Comparison of ENCODE assay signal across 1 cellular context in the genomic region with DNA sequence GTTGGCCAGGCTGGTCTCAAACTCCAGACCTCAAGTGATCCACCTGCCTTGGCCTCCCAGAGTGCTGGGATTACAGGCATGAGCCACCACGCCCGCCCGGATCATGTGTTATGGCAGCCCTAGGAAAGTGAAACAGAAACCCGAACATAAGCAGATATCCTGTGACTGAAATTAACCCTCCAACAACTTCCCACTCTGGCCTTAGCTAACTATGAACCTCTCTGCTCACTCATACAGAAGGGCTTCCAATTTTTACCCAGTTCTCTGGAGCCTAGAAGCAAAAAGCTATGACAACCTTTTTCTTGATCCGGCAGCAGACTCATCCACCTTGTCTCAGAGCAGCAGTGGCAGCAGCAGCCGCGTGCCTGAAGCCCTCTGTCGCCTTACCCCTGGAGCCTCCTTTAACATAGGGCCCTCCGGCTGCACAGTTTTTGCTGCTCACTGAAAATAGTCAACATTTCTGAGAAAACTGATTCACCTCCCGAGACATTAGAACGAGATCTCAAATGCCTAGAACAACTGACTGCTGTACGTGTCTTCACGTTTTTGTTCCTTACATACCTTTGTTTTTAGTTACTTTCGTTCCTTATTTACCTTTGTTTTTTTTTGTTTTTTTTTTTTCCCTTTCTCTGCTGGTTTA.
TF ChIP-seq lines count a peak whose summit lies in the region.

No MANE protein-coding gene starts in this region.

TF ChIP-seq in K562, 482 proteins besides CTCF, POLR2A, EP300 and RAD21 (continued from another document and continues in another):
- TF ChIP-seq, protein P1, sequence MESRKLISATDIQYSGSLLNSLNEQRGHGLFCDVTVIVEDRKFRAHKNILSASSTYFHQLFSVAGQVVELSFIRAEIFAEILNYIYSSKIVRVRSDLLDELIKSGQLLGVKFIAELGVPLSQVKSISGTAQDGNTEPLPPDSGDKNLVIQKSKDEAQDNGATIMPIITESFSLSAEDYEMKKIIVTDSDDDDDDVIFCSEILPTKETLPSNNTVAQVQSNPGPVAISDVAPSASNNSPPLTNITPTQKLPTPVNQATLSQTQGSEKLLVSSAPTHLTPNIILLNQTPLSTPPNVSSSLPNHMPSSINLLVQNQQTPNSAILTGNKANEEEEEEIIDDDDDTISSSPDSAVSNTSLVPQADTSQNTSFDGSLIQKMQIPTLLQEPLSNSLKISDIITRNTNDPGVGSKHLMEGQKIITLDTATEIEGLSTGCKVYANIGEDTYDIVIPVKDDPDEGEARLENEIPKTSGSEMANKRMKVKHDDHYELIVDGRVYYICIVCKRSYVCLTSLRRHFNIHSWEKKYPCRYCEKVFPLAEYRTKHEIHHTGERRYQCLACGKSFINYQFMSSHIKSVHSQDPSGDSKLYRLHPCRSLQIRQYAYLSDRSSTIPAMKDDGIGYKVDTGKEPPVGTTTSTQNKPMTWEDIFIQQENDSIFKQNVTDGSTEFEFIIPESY (CRISPR knock-in tag; IDR thresholded peaks at IDR 0.05) = no peak
- TF ChIP-seq FOXJ2 (tag; IDR thresholded peaks at IDR 0.05) (no peak), NEUROD1 (IDR thresholded peaks at IDR 0.05; ENCODE audit: borderline replicate concordance, low read depth, low read length, partially characterized antibody) (peak; percentile 32), ZNF3 (CRISPR knock-in tag; IDR thresholded peaks at IDR 0.05) (no peak), ZNF79 (CRISPR knock-in tag; IDR thresholded peaks at IDR 0.05; ENCODE audit: low read depth) (no peak), HNRNPLL (IDR thresholded peaks at IDR 0.05; ENCODE audit: low read depth, low read length, poor library complexity, severe bottlenecking) (no peak), PTTG1 (tag; IDR thresholded peaks at IDR 0.05; ENCODE audit: low read depth) (peak; percentile 21; the same call in 1 of the 2 replicates), TRIM24 (IDR thresholded peaks at IDR 0.05) (no peak), CBX2 (IDR thresholded peaks at IDR 0.05; ENCODE audit: insufficient read depth, low read length, poor library complexity, severe bottlenecking) (no peak), HNRNPL (IDR thresholded peaks at IDR 0.05; ENCODE audit: low read depth, low read length) (no peak), POLR2H (tag; IDR thresholded peaks at IDR 0.05; ENCODE audit: low read depth) (0 out of 2 replicates have a peak, but pooled peaks have one; percentile 19), JUNB (CRISPR knock-in tag; conservative IDR thresholded peaks at IDR 0.05) (no peak), GABPB1 (CRISPR knock-in tag; IDR thresholded peaks at IDR 0.05) (0 out of 2 replicates have a peak, but pooled peaks have one; percentile 3), ZNF212 (CRISPR knock-in tag; IDR thresholded peaks at IDR 0.05) (no peak), PYGO2 (tag; IDR thresholded peaks at IDR 0.05) (0 out of 2 replicates have a peak, but pooled peaks have one; percentile 20), ZNF140 (CRISPR knock-in tag; IDR thresholded peaks at IDR 0.05) (no peak), NCOA4 (IDR thresholded peaks at IDR 0.05; ENCODE audit: partially characterized antibody) (no peak), JUND (IDR thresholded peaks at IDR 0.05; ENCODE audit: borderline replicate concordance, low read depth, low read length) (peak; percentile 27; the same call in 1 of the 2 replicates), JUND (tag; IDR thresholded peaks at IDR 0.05; ENCODE audit: borderline replicate concordance, low read depth, low read length) (peak; percentile 29; the same call in 1 of the 3 replicates), ZNF589 (CRISPR knock-in tag; IDR thresholded peaks at IDR 0.05; ENCODE audit: low read depth) (peak; percentile 82; the same call in 1 of the 2 replicates), CBFA2T3 (IDR thresholded peaks at IDR 0.05) (no peak), IRF2 (CRISPR knock-in tag; IDR thresholded peaks at IDR 0.05) (no peak), ZNF354B (CRISPR knock-in tag; IDR thresholded peaks at IDR 0.05) (no peak), MEF2A (IDR thresholded peaks at IDR 0.05; ENCODE audit: control insufficient read depth, low read depth, low read length) (no peak), ESRRB (CRISPR knock-in tag; IDR thresholded peaks at IDR 0.05; ENCODE audit: borderline replicate concordance) (no peak), TOE1 (IDR thresholded peaks at IDR 0.05; ENCODE audit: borderline replicate concordance) (peak; percentile 67), TOE1 (CRISPR knock-in tag; IDR thresholded peaks at IDR 0.05; ENCODE audit: borderline replicate concordance, low read depth) (no peak), ZNF583 (CRISPR knock-in tag; IDR thresholded peaks at IDR 0.05) (peak; percentile 12; the same call in 1 of the 2 replicates), KDM1A (IDR thresholded peaks at IDR 0.05) (no peak), ZNF584 (CRISPR knock-in tag; IDR thresholded peaks at IDR 0.05; ENCODE audit: low read depth) (peak; percentile 52; the same call in 1 of the 2 replicates), U2AF1 (optimal IDR thresholded peaks at IDR 0.05; ENCODE audit: low read depth, low read length) (no peak), ZBTB1 (CRISPR knock-in tag; IDR thresholded peaks at IDR 0.05; ENCODE audit: borderline replicate concordance, low read depth) (no peak), ZNF41 (CRISPR knock-in tag; conservative IDR thresholded peaks at IDR 0.05) (no peak), ZFP1 (CRISPR knock-in tag; IDR thresholded peaks at IDR 0.05) (no peak)
- TF ChIP-seq, protein P2, sequence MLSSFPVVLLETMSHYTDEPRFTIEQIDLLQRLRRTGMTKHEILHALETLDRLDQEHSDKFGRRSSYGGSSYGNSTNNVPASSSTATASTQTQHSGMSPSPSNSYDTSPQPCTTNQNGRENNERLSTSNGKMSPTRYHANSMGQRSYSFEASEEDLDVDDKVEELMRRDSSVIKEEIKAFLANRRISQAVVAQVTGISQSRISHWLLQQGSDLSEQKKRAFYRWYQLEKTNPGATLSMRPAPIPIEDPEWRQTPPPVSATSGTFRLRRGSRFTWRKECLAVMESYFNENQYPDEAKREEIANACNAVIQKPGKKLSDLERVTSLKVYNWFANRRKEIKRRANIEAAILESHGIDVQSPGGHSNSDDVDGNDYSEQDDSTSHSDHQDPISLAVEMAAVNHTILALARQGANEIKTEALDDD (IDR thresholded peaks at IDR 0.05) = no peak
- TF ChIP-seq, protein P3, sequence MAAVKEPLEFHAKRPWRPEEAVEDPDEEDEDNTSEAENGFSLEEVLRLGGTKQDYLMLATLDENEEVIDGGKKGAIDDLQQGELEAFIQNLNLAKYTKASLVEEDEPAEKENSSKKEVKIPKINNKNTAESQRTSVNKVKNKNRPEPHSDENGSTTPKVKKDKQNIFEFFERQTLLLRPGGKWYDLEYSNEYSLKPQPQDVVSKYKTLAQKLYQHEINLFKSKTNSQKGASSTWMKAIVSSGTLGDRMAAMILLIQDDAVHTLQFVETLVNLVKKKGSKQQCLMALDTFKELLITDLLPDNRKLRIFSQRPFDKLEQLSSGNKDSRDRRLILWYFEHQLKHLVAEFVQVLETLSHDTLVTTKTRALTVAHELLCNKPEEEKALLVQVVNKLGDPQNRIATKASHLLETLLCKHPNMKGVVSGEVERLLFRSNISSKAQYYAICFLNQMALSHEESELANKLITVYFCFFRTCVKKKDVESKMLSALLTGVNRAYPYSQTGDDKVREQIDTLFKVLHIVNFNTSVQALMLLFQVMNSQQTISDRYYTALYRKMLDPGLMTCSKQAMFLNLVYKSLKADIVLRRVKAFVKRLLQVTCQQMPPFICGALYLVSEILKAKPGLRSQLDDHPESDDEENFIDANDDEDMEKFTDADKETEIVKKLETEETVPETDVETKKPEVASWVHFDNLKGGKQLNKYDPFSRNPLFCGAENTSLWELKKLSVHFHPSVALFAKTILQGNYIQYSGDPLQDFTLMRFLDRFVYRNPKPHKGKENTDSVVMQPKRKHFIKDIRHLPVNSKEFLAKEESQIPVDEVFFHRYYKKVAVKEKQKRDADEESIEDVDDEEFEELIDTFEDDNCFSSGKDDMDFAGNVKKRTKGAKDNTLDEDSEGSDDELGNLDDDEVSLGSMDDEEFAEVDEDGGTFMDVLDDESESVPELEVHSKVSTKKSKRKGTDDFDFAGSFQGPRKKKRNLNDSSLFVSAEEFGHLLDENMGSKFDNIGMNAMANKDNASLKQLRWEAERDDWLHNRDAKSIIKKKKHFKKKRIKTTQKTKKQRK (IDR thresholded peaks at IDR 0.05; ENCODE audit: borderline replicate concordance, low read depth, low read length) = no peak
- TF ChIP-seq, protein P4, sequence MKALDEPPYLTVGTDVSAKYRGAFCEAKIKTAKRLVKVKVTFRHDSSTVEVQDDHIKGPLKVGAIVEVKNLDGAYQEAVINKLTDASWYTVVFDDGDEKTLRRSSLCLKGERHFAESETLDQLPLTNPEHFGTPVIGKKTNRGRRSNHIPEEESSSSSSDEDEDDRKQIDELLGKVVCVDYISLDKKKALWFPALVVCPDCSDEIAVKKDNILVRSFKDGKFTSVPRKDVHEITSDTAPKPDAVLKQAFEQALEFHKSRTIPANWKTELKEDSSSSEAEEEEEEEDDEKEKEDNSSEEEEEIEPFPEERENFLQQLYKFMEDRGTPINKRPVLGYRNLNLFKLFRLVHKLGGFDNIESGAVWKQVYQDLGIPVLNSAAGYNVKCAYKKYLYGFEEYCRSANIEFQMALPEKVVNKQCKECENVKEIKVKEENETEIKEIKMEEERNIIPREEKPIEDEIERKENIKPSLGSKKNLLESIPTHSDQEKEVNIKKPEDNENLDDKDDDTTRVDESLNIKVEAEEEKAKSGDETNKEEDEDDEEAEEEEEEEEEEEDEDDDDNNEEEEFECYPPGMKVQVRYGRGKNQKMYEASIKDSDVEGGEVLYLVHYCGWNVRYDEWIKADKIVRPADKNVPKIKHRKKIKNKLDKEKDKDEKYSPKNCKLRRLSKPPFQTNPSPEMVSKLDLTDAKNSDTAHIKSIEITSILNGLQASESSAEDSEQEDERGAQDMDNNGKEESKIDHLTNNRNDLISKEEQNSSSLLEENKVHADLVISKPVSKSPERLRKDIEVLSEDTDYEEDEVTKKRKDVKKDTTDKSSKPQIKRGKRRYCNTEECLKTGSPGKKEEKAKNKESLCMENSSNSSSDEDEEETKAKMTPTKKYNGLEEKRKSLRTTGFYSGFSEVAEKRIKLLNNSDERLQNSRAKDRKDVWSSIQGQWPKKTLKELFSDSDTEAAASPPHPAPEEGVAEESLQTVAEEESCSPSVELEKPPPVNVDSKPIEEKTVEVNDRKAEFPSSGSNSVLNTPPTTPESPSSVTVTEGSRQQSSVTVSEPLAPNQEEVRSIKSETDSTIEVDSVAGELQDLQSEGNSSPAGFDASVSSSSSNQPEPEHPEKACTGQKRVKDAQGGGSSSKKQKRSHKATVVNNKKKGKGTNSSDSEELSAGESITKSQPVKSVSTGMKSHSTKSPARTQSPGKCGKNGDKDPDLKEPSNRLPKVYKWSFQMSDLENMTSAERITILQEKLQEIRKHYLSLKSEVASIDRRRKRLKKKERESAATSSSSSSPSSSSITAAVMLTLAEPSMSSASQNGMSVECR (CRISPR knock-in tag; IDR thresholded peaks at IDR 0.05) = no peak
- TF ChIP-seq, protein P5, sequence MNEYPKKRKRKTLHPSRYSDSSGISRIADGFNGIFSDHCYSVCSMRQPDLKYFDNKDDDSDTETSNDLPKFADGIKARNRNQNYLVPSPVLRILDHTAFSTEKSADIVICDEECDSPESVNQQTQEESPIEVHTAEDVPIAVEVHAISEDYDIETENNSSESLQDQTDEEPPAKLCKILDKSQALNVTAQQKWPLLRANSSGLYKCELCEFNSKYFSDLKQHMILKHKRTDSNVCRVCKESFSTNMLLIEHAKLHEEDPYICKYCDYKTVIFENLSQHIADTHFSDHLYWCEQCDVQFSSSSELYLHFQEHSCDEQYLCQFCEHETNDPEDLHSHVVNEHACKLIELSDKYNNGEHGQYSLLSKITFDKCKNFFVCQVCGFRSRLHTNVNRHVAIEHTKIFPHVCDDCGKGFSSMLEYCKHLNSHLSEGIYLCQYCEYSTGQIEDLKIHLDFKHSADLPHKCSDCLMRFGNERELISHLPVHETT (CRISPR knock-in tag; conservative IDR thresholded peaks at IDR 0.05 in 1 of 2, IDR thresholded peaks at IDR 0.05 in 1 of 2) = peak in 1 of 2 experiments; percentile 77; a peak in 1 of 4 replicates
- TF ChIP-seq, protein P6, sequence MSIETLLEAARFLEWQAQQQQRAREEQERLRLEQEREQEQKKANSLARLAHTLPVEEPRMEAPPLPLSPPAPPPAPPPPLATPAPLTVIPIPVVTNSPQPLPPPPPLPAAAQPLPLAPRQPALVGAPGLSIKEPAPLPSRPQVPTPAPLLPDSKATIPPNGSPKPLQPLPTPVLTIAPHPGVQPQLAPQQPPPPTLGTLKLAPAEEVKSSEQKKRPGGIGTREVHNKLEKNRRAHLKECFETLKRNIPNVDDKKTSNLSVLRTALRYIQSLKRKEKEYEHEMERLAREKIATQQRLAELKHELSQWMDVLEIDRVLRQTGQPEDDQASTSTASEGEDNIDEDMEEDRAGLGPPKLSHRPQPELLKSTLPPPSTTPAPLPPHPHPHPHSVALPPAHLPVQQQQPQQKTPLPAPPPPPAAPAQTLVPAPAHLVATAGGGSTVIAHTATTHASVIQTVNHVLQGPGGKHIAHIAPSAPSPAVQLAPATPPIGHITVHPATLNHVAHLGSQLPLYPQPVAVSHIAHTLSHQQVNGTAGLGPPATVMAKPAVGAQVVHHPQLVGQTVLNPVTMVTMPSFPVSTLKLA (conservative IDR thresholded peaks at IDR 0.05) = peak in 1 of 2 experiments; percentile 47; a peak in 2 of 4 replicates
- TF ChIP-seq, protein P7, sequence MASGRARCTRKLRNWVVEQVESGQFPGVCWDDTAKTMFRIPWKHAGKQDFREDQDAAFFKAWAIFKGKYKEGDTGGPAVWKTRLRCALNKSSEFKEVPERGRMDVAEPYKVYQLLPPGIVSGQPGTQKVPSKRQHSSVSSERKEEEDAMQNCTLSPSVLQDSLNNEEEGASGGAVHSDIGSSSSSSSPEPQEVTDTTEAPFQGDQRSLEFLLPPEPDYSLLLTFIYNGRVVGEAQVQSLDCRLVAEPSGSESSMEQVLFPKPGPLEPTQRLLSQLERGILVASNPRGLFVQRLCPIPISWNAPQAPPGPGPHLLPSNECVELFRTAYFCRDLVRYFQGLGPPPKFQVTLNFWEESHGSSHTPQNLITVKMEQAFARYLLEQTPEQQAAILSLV (tag; IDR thresholded peaks at IDR 0.05) = 0 out of 2 replicates have a peak, but pooled peaks have one; percentile 31
- TF ChIP-seq, protein P8, sequence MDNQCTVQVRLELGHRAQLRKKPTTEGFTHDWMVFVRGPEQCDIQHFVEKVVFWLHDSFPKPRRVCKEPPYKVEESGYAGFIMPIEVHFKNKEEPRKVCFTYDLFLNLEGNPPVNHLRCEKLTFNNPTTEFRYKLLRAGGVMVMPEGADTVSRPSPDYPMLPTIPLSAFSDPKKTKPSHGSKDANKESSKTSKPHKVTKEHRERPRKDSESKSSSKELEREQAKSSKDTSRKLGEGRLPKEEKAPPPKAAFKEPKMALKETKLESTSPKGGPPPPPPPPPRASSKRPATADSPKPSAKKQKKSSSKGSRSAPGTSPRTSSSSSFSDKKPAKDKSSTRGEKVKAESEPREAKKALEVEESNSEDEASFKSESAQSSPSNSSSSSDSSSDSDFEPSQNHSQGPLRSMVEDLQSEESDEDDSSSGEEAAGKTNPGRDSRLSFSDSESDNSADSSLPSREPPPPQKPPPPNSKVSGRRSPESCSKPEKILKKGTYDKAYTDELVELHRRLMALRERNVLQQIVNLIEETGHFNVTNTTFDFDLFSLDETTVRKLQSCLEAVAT (IDR thresholded peaks at IDR 0.05) = peak; percentile 15 to 75; a peak in 3 of 4 replicates
